1 cellular context compared by ENCODE assay signal in genomic region chr21:41411449-41412089, GRCh38.
TF ChIP-seq lines count a peak whose summit lies in the region.

No MANE protein-coding gene starts in this region.

TF ChIP-seq in WTC11, 78 proteins besides CTCF, POLR2A, EP300 and RAD21 (continued from another document):
- TF ChIP-seq, protein P1, sequence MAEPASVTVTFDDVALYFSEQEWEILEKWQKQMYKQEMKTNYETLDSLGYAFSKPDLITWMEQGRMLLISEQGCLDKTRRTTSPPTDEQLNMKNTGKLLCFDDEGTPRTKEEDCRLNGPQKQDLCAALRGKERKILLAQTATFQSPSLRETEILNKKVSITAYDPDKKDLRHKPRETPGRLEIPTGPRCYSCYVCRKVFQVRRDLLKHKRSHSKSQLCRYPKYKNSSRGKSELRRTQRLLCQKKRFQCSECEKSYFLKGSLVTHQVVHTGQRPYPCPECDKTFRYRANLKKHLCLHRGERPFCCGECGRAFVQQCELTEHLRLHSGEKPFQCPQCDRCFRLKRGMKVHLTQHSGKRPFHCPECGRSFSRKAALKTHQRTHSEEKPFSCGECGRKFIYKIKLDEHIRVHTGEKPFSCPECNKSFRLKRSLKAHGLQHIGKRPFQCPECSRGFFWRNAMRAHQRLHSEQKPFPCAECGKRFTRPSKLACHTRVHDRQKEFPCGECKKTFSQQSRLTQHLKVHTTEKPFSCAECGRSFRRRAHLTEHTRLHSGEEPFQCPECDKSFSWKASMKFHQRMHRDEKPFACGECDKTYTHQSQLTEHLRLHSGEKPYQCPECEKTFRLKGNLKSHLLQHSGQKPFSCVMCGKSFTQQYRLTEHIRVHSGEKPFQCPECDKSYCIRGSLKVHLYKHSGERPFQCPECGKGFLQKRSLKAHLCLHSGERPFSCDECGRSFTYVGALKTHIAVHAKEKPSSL (CRISPR knock-in tag; conservative IDR thresholded peaks at IDR 0.05), result no peak
- TF ChIP-seq, protein P2, sequence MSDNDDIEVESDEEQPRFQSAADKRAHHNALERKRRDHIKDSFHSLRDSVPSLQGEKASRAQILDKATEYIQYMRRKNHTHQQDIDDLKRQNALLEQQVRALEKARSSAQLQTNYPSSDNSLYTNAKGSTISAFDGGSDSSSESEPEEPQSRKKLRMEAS (CRISPR knock-in tag; IDR thresholded peaks at IDR 0.05), result no peak
- TF ChIP-seq ESRRA (CRISPR knock-in tag; IDR thresholded peaks at IDR 0.05; ENCODE audit: borderline replicate concordance) (no peak), ZNF671 (CRISPR knock-in tag; IDR thresholded peaks at IDR 0.05) (no peak)
- TF ChIP-seq, protein P3, sequence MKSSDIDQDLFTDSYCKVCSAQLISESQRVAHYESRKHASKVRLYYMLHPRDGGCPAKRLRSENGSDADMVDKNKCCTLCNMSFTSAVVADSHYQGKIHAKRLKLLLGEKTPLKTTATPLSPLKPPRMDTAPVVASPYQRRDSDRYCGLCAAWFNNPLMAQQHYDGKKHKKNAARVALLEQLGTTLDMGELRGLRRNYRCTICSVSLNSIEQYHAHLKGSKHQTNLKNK (CRISPR knock-in tag; IDR thresholded peaks at IDR 0.05), result no peak
